15 cellular contexts compared by ENCODE assay signal in genomic region chr18:12907258-12907925, GRCh38. TPM values are rescaled to one million over a fixed set of nuclear protein-coding genes. Genes with fewer than 3 reads are reported as not detected.
A peak's percentile ranks its signal among the peaks of the same experiment; 100 is the strongest.
DNase-seq lines count a peak whose midpoint lies in the region; TF ChIP-seq lines count a peak whose summit lies in the region.
"Had no signal": no experiment of that assay in that cellular context is flagged by ENCODE, and none has a peak within 500 bp of the region (broad histone marks: within the 10 kb centered on the region; RNA-seq: fewer than 3 reads in every experiment).

No MANE protein-coding gene starts in this region.

- intact Hi-C loops in ascending aorta (cut with DNase I) = no loop called here

- H3K27me3 ChIP-seq in ascending aorta = peaks cover 4% of the 10 kb centered on the region
- no peaks in the 10 kb centered on the region for H3K27me3 ChIP-seq in neuron (ENCODE audit: insufficient read depth, low read length)

- TF ChIP-seq CTCF in ascending aorta (IDR thresholded peaks at IDR 0.05) (no peak), fibroblast of mammary gland (conservative IDR thresholded peaks at IDR 0.05; ENCODE audit: control insufficient read depth, insufficient read depth, low read depth, low read length) (no peak)

- H3K36me3 ChIP-seq in ascending aorta = no peaks in the 10 kb centered on the region
- no peaks in the 10 kb centered on the region for H3K36me3 ChIP-seq in neuron (ENCODE audit: insufficient read depth, low read length)

- H3K9me3 ChIP-seq in ascending aorta (no peaks in the 10 kb centered on the region), neuron (ENCODE audit: low read length) (peaks cover 4% of the 10 kb centered on the region)

- H3K27ac ChIP-seq in ascending aorta = peak overlapping the region in 1 of 2 donors; percentile 19
- H3K27ac ChIP-seq: VCaP had no signal

- peaks cover 3 to 14% of the 10 kb centered on the region in 2 donors for H3K4me1 ChIP-seq in ascending aorta
- H3K4me1 ChIP-seq in neuron (ENCODE audit: insufficient read depth, low read length) = peaks cover 15% of the 10 kb centered on the region

- DNase-seq in EH (ENCODE audit: low read depth) = peak; percentile 88
- DNase-seq in ascending aorta (ENCODE audit: low spot score in 2 of 2) = no peak
- DNase-seq in fibroblast of mammary gland (ENCODE audit: low read depth) = peak; percentile 12
- DNase-seq in stimulated activated naive CD4-positive, alpha-beta T cell (lab: John Stamatoyannopoulos, UW) = no peak
- DNase-seq in HuH-7 (ENCODE audit: low spot score) = no peak
- DNase-seq in hippocampal formation (lab: John Stamatoyannopoulos, UW) = no peak
- DNase-seq in SKM-1 treated with dmso at 0.1 percent for 144 hours (lab: John Stamatoyannopoulos, UW; ENCODE audit: unreplicated experiment) = no peak
- DNase-seq: activated CD8-positive, alpha-beta T cell treated with anti-CD3 and anti-CD28 coated beads for 36 hours; activated naive CD8-positive, alpha-beta T cell treated with anti-CD3 and anti-CD28 coated beads, Interleukin-2, amount 50 U/mL, for 24 hours; erythroblast; GOT3; NCI-H1436 treated with DMSO at 0.1 percent for 48 hours; stimulated activated CD4-positive, alpha-beta T cell treated with anti-CD3 and anti-CD28 coated beads, Interleukin-1b, Interleukin-23, amount 100 ng/mL, for 48 hours had no signal

- H3K4me3 ChIP-seq in ascending aorta = peak overlapping the region; percentile 21 to 43
- no peak overlapping the region for H3K4me3 ChIP-seq in fibroblast of mammary gland (ENCODE audit: control insufficient read depth, low read depth, low read length)
- no peak overlapping the region for H3K4me3 ChIP-seq in neuron (ENCODE audit: low read length)

- peak overlapping the region; percentile 20 for H2AFZ ChIP-seq in neuron (ENCODE audit: low read depth, low read length)

RNA-seq across cellular contexts. Expression of gene PTPN2, which starts 23.4 kb away (rescaled TPM):
- total RNA-seq in ascending aorta = 81.8 TPM

RNA-seq across cellular contexts. Expression of gene SEH1L, which starts 40.4 kb away (rescaled TPM):
- total RNA-seq in ascending aorta = 16.3 TPM

Comparison
In these comparisons a context has a peak if more than half of its experiments do, and no peak if none do; other contexts are left out.
1. DNase-seq: peak in EH (single experiment) and fibroblast of mammary gland (single experiment); none in ascending aorta (0 of 2), stimulated activated naive CD4-positive, alpha-beta T cell (0 of 6), HuH-7 (single experiment), hippocampal formation (0 of 2) and SKM-1 treated with dmso at 0.1 percent for 144 hours (single experiment).
2. H3K4me3 ChIP-seq: peak in ascending aorta (2 of 2); none in fibroblast of mammary gland (single experiment) and neuron (single experiment).